Comparison of ENCODE assay signal across 11 cellular contexts in genomic region chr13:48043789-48044503, GRCh38. TPM values are rescaled to one million over a fixed set of nuclear protein-coding genes. Genes with fewer than 3 reads are reported as not detected.
DNase-seq lines count a peak whose midpoint lies in the region; ATAC-seq, FAIRE-seq and TF ChIP-seq lines count a peak whose summit lies in the region.
"Had no signal": no experiment of that assay in that cellular context is flagged by ENCODE, and none has a peak within 500 bp of the region (broad histone marks: within the 10 kb centered on the region; RNA-seq: fewer than 3 reads in every experiment).

No MANE protein-coding gene starts in this region.

- no peak for FAIRE-seq in GM12878 (lab: Jason Lieb, UNC)

- no peak overlapping the region for H3K4me3 ChIP-seq in GM12878

- no peak overlapping the region for H2AFZ ChIP-seq in GM12878 (ENCODE audit: control insufficient read depth, low read depth, low read length)

- RAD21 ChIA-PET in GM12878 (lab: Charles Lee; ENCODE audit: unreplicated experiment), result no interaction called here

- POLR2A ChIA-PET in GM12878 (lab: Charles Lee), result no interaction called here

- H4K20me1 ChIP-seq in GM12878 (ENCODE audit: control insufficient read depth, insufficient read depth), result no peaks in the 10 kb centered on the region

- DNase-seq in EL (peak; percentile 66), GM12878 (ENCODE audit: low read depth, low spot score) (no peak), myocyte (ENCODE audit: low read depth) (peak; percentile 23), NCI-H1092 treated with DMSO at 0.1 percent for 48 hours (lab: John Stamatoyannopoulos, UW) (no peak), RKO (ENCODE audit: low spot score) (no peak)
- DNase-seq: NCI-H1930, SHP77 had no signal

- peaks cover 1 to 5% of the 10 kb centered on the region in 2 experiments; a peak in 2 of 4 replicates for H3K36me3 ChIP-seq in GM12878 (ENCODE audit: control insufficient read depth in 2 of 2, insufficient read depth in 2 of 2, low read length in 1 of 2)

- H3K4me2 ChIP-seq in GM12878 (ENCODE audit: control insufficient read depth, insufficient read depth), result 0 out of 2 replicates have a peak overlapping the region, but pooled peaks have one; percentile 15

- H3K9ac ChIP-seq in GM12878 (ENCODE audit: control insufficient read depth, insufficient read depth, low read length), result no peak overlapping the region

- no peak for TF ChIP-seq EP300 in GM12878 (IDR thresholded peaks at IDR 0.05; ENCODE audit: borderline replicate concordance in 1 of 2, control insufficient read depth in 1 of 2, low read depth in 2 of 2, low read length in 2 of 2)

- H3K4me1 ChIP-seq in GM12878 (ENCODE audit: control insufficient read depth, insufficient read depth, low read length), result no peaks in the 10 kb centered on the region

- in situ Hi-C loops in GM12878 (cut with MboI), result no loop called here

- peaks cover 4% of the 10 kb centered on the region for H3K79me2 ChIP-seq in GM12878 (ENCODE audit: control insufficient read depth, insufficient read depth, low read length)

- H3K27me3 ChIP-seq in GM12878 (replicated peaks in 1 of 2; ENCODE audit: control insufficient read depth in 2 of 2, insufficient read depth in 2 of 2, low read length in 1 of 2), result no peaks in the 10 kb centered on the region

- intact Hi-C loops in GM12878 (cut with micrococcal nuclease; ENCODE audit: unreplicated experiment), result no loop called here

- no peak for TF ChIP-seq CTCF in GM12878 (IDR thresholded peaks at IDR 0.05 in 2 of 3, conservative IDR thresholded peaks at IDR 0.05 in 1 of 3; ENCODE audit: control insufficient read depth in 2 of 3, extremely low read depth in 1 of 3, insufficient read depth in 1 of 3, low read depth in 3 of 3, low read length in 3 of 3)

- TF ChIP-seq RAD21 in GM12878 (IDR thresholded peaks at IDR 0.05; ENCODE audit: insufficient read depth, low read depth, low read length), result no peak

- peak; percentile 50 for ATAC-seq in HG03108 (IDR thresholded peaks at IDR 0.05; ENCODE audit: unreplicated experiment)
- ATAC-seq in GM12878, result peak; percentile 73
- ATAC-seq in HG02840 (IDR thresholded peaks at IDR 0.05; ENCODE audit: low FRiP score, unreplicated experiment), result no peak
- no peak for ATAC-seq in HG02973 (IDR thresholded peaks at IDR 0.05; ENCODE audit: unreplicated experiment)

- BruUV-seq in GM12878 (replicated peaks; lab: Mats Ljungman, UMichigan), result no TSS peak

- no peak for TF ChIP-seq POLR2A in GM12878 (IDR thresholded peaks at IDR 0.05; ENCODE audit: low read depth, low read length)

- no peaks in the 10 kb centered on the region; the same call in 2 of the 3 replicates for H3K9me3 ChIP-seq in GM12878 (replicated peaks; ENCODE audit: control insufficient read depth, insufficient read depth, low read length)

- SMC1A ChIA-PET in GM12878 (lab: Charles Lee; ENCODE audit: uncharacterized antibody, unreplicated experiment), result interaction anchor here (0.6 to 1.1 kb wide), 4 partner anchors 22 to 724 kb away, joined by 3 to 4 read pairs (median 4); no protein-coding TSS in a partner anchor

- 0 out of 2 replicates have a peak overlapping the region, but pooled peaks have one; percentile 34 for H3K27ac ChIP-seq in GM12878 (ENCODE audit: control insufficient read depth, insufficient read depth)
- H3K27ac ChIP-seq: HL-60 had no signal

- CTCF ChIA-PET in GM12878 (lab: Yijun Ruan, JAX), result interaction anchor here (0.6 to 1.4 kb wide), 2 partner anchors 34 to 313 kb away, joined by 3 to 4 read pairs; no protein-coding TSS in a partner anchor

TF ChIP-seq in GM12878, 131 proteins besides CTCF, POLR2A, EP300 and RAD21:
- no peak for TF ChIP-seq TCF3 (IDR thresholded peaks at IDR 0.05; ENCODE audit: borderline replicate concordance, insufficient read depth, low read depth, low read length)
- peak; percentile 42 for TF ChIP-seq JUNB (IDR thresholded peaks at IDR 0.05)
TF ChIP-seq in GM12878: peak in this region for 1.

RNA-seq across cellular contexts. Expression of gene NUDT15, which starts 6.4 kb away (rescaled TPM):
- 1.9 and 2.7 TPM in 2 replicates for total RNA-seq in GM12878 (2013; cell fraction: nucleolus; rRNA removed)
- total RNA-seq in GM12878 (2014; rRNA removed), result 14.7 and 15.4 TPM in 2 replicates
- total RNA-seq in GM12878 (2014; rRNA removed; fragmentation: Illumina TruSeq; extraction: Trizol), result 18.3 TPM in 2 replicates
- total RNA-seq in GM12878 (2021), result 10.0 and 12.0 TPM in 2 replicates
- 6.9 TPM for polyA plus RNA-seq in GM12878 (2011; ENCODE audit: low read depth)
- polyA plus RNA-seq in GM12878 (2011; rRNA removed), result 20.6 and 30.3 TPM in 2 replicates
- polyA plus RNA-seq in GM12878 (2011; cell fraction: cytosol; rRNA removed), result 10.2 and 10.5 TPM in 2 replicates
- 3.1 and 4.0 TPM in 2 replicates for polyA plus RNA-seq in GM12878 (2011; cell fraction: nucleus; rRNA removed)
- polyA plus RNA-seq in GM12878 (2012), result 8.0 and 8.5 TPM in 2 replicates
- 20.4 and 23.3 TPM in 2 replicates for polyA plus RNA-seq in GM12878 (2014; fragmentation: Illumina TruSeq; extraction: Trizol)
- 10 to 100 TPM; 11.4 to 17.7 TPM for polyA plus RNA-seq in GM12878 (2014; fragmentation: Nextera tagmentation; extraction: Ambion mirVana)
- polyA plus RNA-seq in GM12878 (2014; rRNA removed), result 13.6 and 16.5 TPM in 2 replicates
- 10 to 100 TPM; 25.2 to 26.7 TPM for polyA plus RNA-seq in GM12878 (2016; fragmentation: Nextera tagmentation; extraction: Ambion mirVana)
- polyA minus RNA-seq in GM12878 (2011; rRNA and poly(A)+ RNA removed), result 3.1 TPM in 2 replicates
- polyA minus RNA-seq in GM12878 (2011; cell fraction: cytosol; rRNA and poly(A)+ RNA removed), result 1.9 and 2.3 TPM in 2 replicates
- 1.5 and 3.3 TPM in 2 replicates for polyA minus RNA-seq in GM12878 (2011; cell fraction: nucleus; rRNA and poly(A)+ RNA removed)
- 16.8 and 17.3 TPM in 2 replicates for total RNA-seq in myocyte
- 7.5 TPM for polyA plus RNA-seq in myocyte (2012)

RNA-seq across cellular contexts. Expression of gene SUCLA2, which starts 42.9 kb away (rescaled TPM):
- 56.5 and 59.6 TPM in 2 replicates for total RNA-seq in GM12878 (2013; cell fraction: nucleolus; rRNA removed)
- total RNA-seq in GM12878 (2014; rRNA removed), result 30.0 and 30.5 TPM in 2 replicates
- total RNA-seq in GM12878 (2014; rRNA removed; fragmentation: Illumina TruSeq; extraction: Trizol), result 41.1 and 43.8 TPM in 2 replicates
- total RNA-seq in GM12878 (2021), result 35.3 and 36.8 TPM in 2 replicates
- polyA plus RNA-seq in GM12878 (2011; ENCODE audit: low read depth), result 12.6 TPM
- polyA plus RNA-seq in GM12878 (2011; rRNA removed), result 50.7 and 86.2 TPM in 2 replicates
- 19.8 and 22.8 TPM in 2 replicates for polyA plus RNA-seq in GM12878 (2011; cell fraction: cytosol; rRNA removed)
- polyA plus RNA-seq in GM12878 (2011; cell fraction: nucleus; rRNA removed), result 23.8 and 32.1 TPM in 2 replicates
- 18.0 and 26.3 TPM in 2 replicates for polyA plus RNA-seq in GM12878 (2012)
- 36.8 and 43.0 TPM in 2 replicates for polyA plus RNA-seq in GM12878 (2014; fragmentation: Illumina TruSeq; extraction: Trizol)
- polyA plus RNA-seq in GM12878 (2014; fragmentation: Nextera tagmentation; extraction: Ambion mirVana), result 10 to 100 TPM; 41.8 to 45.2 TPM
- polyA plus RNA-seq in GM12878 (2014; rRNA removed), result 25.9 and 27.5 TPM in 2 replicates
- polyA plus RNA-seq in GM12878 (2016; fragmentation: Nextera tagmentation; extraction: Ambion mirVana), result 10 to 100 TPM; 82.3 to 83.4 TPM
- polyA minus RNA-seq in GM12878 (2011; rRNA and poly(A)+ RNA removed), result 16.3 and 24.4 TPM in 2 replicates
- polyA minus RNA-seq in GM12878 (2011; cell fraction: cytosol; rRNA and poly(A)+ RNA removed), result 6.7 and 13.1 TPM in 2 replicates
- 22.0 and 33.9 TPM in 2 replicates for polyA minus RNA-seq in GM12878 (2011; cell fraction: nucleus; rRNA and poly(A)+ RNA removed)
- 92.6 and 110 TPM in 2 replicates for total RNA-seq in myocyte
- polyA plus RNA-seq in myocyte (2012), result 31.0 TPM

RNA-seq across cellular contexts. Expression of gene MED4, which starts 51.0 kb away (rescaled TPM):
- total RNA-seq in GM12878 (2013; cell fraction: nucleolus; rRNA removed), result 22.5 and 25.4 TPM in 2 replicates
- total RNA-seq in GM12878 (2014; rRNA removed) (31.5 and 38.0 TPM in 2 replicates), GM12878 (2014; rRNA removed; fragmentation: Illumina TruSeq; extraction: Trizol) (48.4 and 51.9 TPM in 2 replicates), GM12878 (2021) (40.1 and 43.7 TPM in 2 replicates), myocyte (21.6 and 34.5 TPM in 2 replicates)
- 34.7 TPM for polyA plus RNA-seq in GM12878 (2011; ENCODE audit: low read depth)
- polyA plus RNA-seq in GM12878 (2011; rRNA removed) (92.5 and 107 TPM in 2 replicates), GM12878 (2014; fragmentation: Illumina TruSeq; extraction: Trizol) (85.5 and 100 TPM in 2 replicates), GM12878 (2014; fragmentation: Nextera tagmentation; extraction: Ambion mirVana) (100 to 1,000 TPM; 103 to 117 TPM), GM12878 (2014; rRNA removed) (58.4 and 66.8 TPM in 2 replicates), GM12878 (2016; fragmentation: Nextera tagmentation; extraction: Ambion mirVana) (10 to 100 TPM; 89.3 to 92.2 TPM)
- polyA plus RNA-seq in GM12878 (2011; cell fraction: cytosol; rRNA removed), result 35.1 and 43.3 TPM in 2 replicates
- polyA plus RNA-seq in GM12878 (2011; cell fraction: nucleus; rRNA removed), result 15.5 and 22.6 TPM in 2 replicates
- polyA plus RNA-seq in GM12878 (2012), result 43.5 and 44.3 TPM in 2 replicates
- polyA minus RNA-seq in GM12878 (2011; rRNA and poly(A)+ RNA removed), result 15.9 and 20.0 TPM in 2 replicates
- 12.3 and 16.1 TPM in 2 replicates for polyA minus RNA-seq in GM12878 (2011; cell fraction: cytosol; rRNA and poly(A)+ RNA removed)
- 7.1 and 8.5 TPM in 2 replicates for polyA minus RNA-seq in GM12878 (2011; cell fraction: nucleus; rRNA and poly(A)+ RNA removed)
- polyA plus RNA-seq in myocyte (2012), result 29.8 TPM

Comparison
In these comparisons a context has a peak if more than half of its experiments do, and no peak if none do; other contexts are left out.
1. DNase-seq: peak in EL (single experiment) and myocyte (single experiment); none in GM12878 (single experiment), NCI-H1092 treated with DMSO at 0.1 percent for 48 hours (single experiment) and RKO (single experiment).
2. ATAC-seq: peak in HG03108 (single experiment) and GM12878 (single experiment); none in HG02840 (single experiment) and HG02973 (single experiment).